1 cellular context compared by ENCODE assay signal in genomic region chr1:221877365-221877764, GRCh38.
TF ChIP-seq lines count a peak whose summit lies in the region.

No MANE protein-coding gene starts in this region.

TF ChIP-seq in IMR-90, 13 proteins besides CTCF, POLR2A, EP300 and RAD21 (continued from another document):
- TF ChIP-seq CHD1 (IDR thresholded peaks at IDR 0.05; ENCODE audit: low read depth, low read length) (no peak), FOS (IDR thresholded peaks at IDR 0.05; ENCODE audit: low read depth, low read length) (no peak), SMC3 (IDR thresholded peaks at IDR 0.05; ENCODE audit: low read depth, low read length) (no peak)
